ENCODE assay signal across 8 cellular contexts in genomic region chr20:6767536-6768227, GRCh38. TPM values are rescaled to one million over a fixed set of nuclear protein-coding genes. Genes with fewer than 3 reads are reported as not detected.
A peak's percentile ranks its signal among the peaks of the same experiment; 100 is the strongest.
DNase-seq lines count a peak whose midpoint lies in the region; ATAC-seq and TF ChIP-seq lines count a peak whose summit lies in the region.

BMP2 (plus strand) TSS chr20:6767686; CDS start chr20:6770127, 2,441 bp downstream.

- H3K9ac ChIP-seq in endodermal cell (ENCODE audit: extremely low read depth, low read length, poor library complexity, severe bottlenecking) (peak within 1 kb of the TSS; percentile 81), subcutaneous abdominal adipose tissue (ENCODE audit: low read length in 5 of 5) (peak within 1 kb of the TSS in 4 of 5 donors; percentile 57 to 75 (median 72))

- H3K36me3 ChIP-seq in SJCRH30 (no peaks in the 10 kb centered on the region), endodermal cell (ENCODE audit: control insufficient read depth, insufficient read depth, low read length) (peaks cover 36% of the 10 kb centered on the region), lung (ENCODE audit: control insufficient read depth in 2 of 2, insufficient read depth in 2 of 2, low read length in 2 of 2) (no peaks in the 10 kb centered on the region), subcutaneous abdominal adipose tissue (ENCODE audit: control insufficient read depth in 5 of 5, insufficient read depth in 5 of 5, low read length in 5 of 5) (peaks cover 0 to 7% (median 0%) of the 10 kb centered on the region in 5 donors)

- H3K27ac ChIP-seq in SJCRH30: no peak within 1 kb of the TSS
- H3K27ac ChIP-seq in endodermal cell (ENCODE audit: low read depth, low read length): no peak within 1 kb of the TSS
- H3K27ac ChIP-seq in lung (ENCODE audit: low read depth in 1 of 2, low read length in 1 of 2): peak within 1 kb of the TSS; percentile 5 to 89
- peak within 1 kb of the TSS; percentile 41 for H3K27ac ChIP-seq in subcutaneous abdominal adipose tissue (ENCODE audit: low read depth, low read length)

- WGBS in endodermal cell (ENCODE audit: insufficient coverage in 1 of 2, insufficient read length in 1 of 2), 2 experiments: 0% methylated on average over 38 to 112 of the region's 112 CpGs
- WGBS in lung, 2 donors: 0% methylated on average over 90 to 112 of the region's 112 CpGs

- DNase-seq in COR-L47 (lab: John Stamatoyannopoulos, UW): peak; percentile 60
- peak in 1 of 2 experiments; percentile 9 for DNase-seq in SJCRH30
- peak; percentile 82 for DNase-seq in endodermal cell
- peak; percentile 42 for DNase-seq in lung (ENCODE audit: low spot score)
- no peak for DNase-seq in GF-D8 (lab: John Stamatoyannopoulos, UW)

- peak within 1 kb of the TSS; percentile 84 for H3K4me3 Mint-ChIP-seq in endodermal cell

- no peaks in the 10 kb centered on the region for H3K4me1 ChIP-seq in SJCRH30
- H3K4me1 ChIP-seq in endodermal cell (ENCODE audit: control insufficient read depth, insufficient read depth, low read length): peaks cover 8% of the 10 kb centered on the region
- no peaks in the 10 kb centered on the region for H3K4me1 ChIP-seq in lung (ENCODE audit: control insufficient read depth in 2 of 2, insufficient read depth in 2 of 2, low read length in 2 of 2)
- H3K4me1 ChIP-seq in subcutaneous abdominal adipose tissue (ENCODE audit: control insufficient read depth in 5 of 5, insufficient read depth in 5 of 5, low read length in 5 of 5): peaks cover 0 to 41% (median 31%) of the 10 kb centered on the region in 5 donors

- H3K9me3 ChIP-seq in SJCRH30 (replicated peaks) (no peaks in the 10 kb centered on the region), endodermal cell (ENCODE audit: control insufficient read depth, low read length) (no peaks in the 10 kb centered on the region), lung (ENCODE audit: control insufficient read depth in 2 of 2, insufficient read depth in 1 of 2, low read length in 1 of 2) (no peaks in the 10 kb centered on the region), subcutaneous abdominal adipose tissue (ENCODE audit: control insufficient read depth in 5 of 5, low read length in 5 of 5) (no peaks in the 10 kb centered on the region)

- peaks cover 39% of the 10 kb centered on the region for H3K36me3 Mint-ChIP-seq in endodermal cell (ENCODE audit: low read depth)

- TF ChIP-seq CTCF in endodermal cell (conservative IDR thresholded peaks at IDR 0.05): no peak
- no peak for TF ChIP-seq CTCF in lung (IDR thresholded peaks at IDR 0.05; ENCODE audit: control extremely low read depth, extremely low read depth)

- ATAC-seq in GM19328 (IDR thresholded peaks at IDR 0.05; ENCODE audit: unreplicated experiment) (peak; percentile 68), HG03571 (IDR thresholded peaks at IDR 0.05; ENCODE audit: unreplicated experiment) (peak; percentile 71), lung (ENCODE audit: insufficient read depth, low FRiP score) (peak; percentile 66)

- H3K27me3 ChIP-seq in SJCRH30: no peaks in the 10 kb centered on the region
- H3K27me3 ChIP-seq in endodermal cell (ENCODE audit: control insufficient read depth, insufficient read depth, low read length, poor library complexity, severe bottlenecking): no peaks in the 10 kb centered on the region
- H3K27me3 ChIP-seq in lung (ENCODE audit: control insufficient read depth, insufficient read depth): no peaks in the 10 kb centered on the region
- peaks cover 0 to 5% (median 0%) of the 10 kb centered on the region in 5 donors for H3K27me3 ChIP-seq in subcutaneous abdominal adipose tissue (ENCODE audit: control insufficient read depth in 5 of 5, insufficient read depth in 4 of 5, low read length in 5 of 5)

- no peaks in the 10 kb centered on the region for H3K9me3 Mint-ChIP-seq in endodermal cell

- H3K4me3 ChIP-seq in SJCRH30: peak within 1 kb of the TSS; percentile 42
- H3K4me3 ChIP-seq in endodermal cell (ENCODE audit: low read length): peak within 1 kb of the TSS; percentile 92
- H3K4me3 ChIP-seq in lung: peak within 1 kb of the TSS; percentile 78
- peak within 1 kb of the TSS; percentile 68 to 96 (median 76) for H3K4me3 ChIP-seq in subcutaneous abdominal adipose tissue (ENCODE audit: low read depth in 1 of 5, low read length in 5 of 5)

- H3K27ac Mint-ChIP-seq in endodermal cell: peak within 1 kb of the TSS; percentile 82

- peaks cover 50% of the 10 kb centered on the region for H3K4me1 Mint-ChIP-seq in endodermal cell

- peaks cover 22% of the 10 kb centered on the region for H3K27me3 Mint-ChIP-seq in endodermal cell (ENCODE audit: insufficient read depth)

RNA-seq across cellular contexts. Expression of gene BMP2, which starts in this region (rescaled TPM):
- not detected in 2 replicates for total RNA-seq in SJCRH30 (2014; rRNA removed; shearing (Covaris generic))
- total RNA-seq in endodermal cell (100 to 1,000 TPM; 132 to 205 TPM), lung (10 to 100 TPM; 28.8 to 29.4 TPM)
- 31.7 TPM for polyA plus RNA-seq in endodermal cell (2013, experiment 1 of 2)
- polyA plus RNA-seq in endodermal cell (2013, experiment 2 of 2): 38.4 TPM
- polyA plus RNA-seq in lung: 10 to 100 TPM; 11.4 to 13.9 TPM

Comparison
In these comparisons a context has a peak if more than half of its experiments do, and no peak if none do; other contexts are left out.
1. RNA of gene BMP2 (total RNA-seq): 132 to 205 TPM in endodermal cell and 28.8 to 29.4 TPM in lung; not detected in SJCRH30; every median in the first group is over 10 times any median in the second.
2. RNA of gene BMP2 (total RNA-seq): 132 to 205 TPM in endodermal cell; 28.8 to 29.4 TPM in lung; every median in the first group is over 4 times any median in the second.
3. H3K27ac ChIP-seq: peak in lung (2 of 2) and subcutaneous abdominal adipose tissue (single experiment); none in SJCRH30 (single experiment) and endodermal cell (single experiment).
4. H3K4me3 ChIP-seq: peak in every context shown above with its lines; median percentile 92 in endodermal cell; 78 in lung; 76 in subcutaneous abdominal adipose tissue; 42 in SJCRH30.
5. Peak in every context shown above with its lines, with median percentiles within 50 percentile points of each other: ATAC-seq.